35 cellular contexts compared by ENCODE assay signal in genomic region chr7:130639391-130639790, GRCh38. TPM values are rescaled to one million over a fixed set of nuclear protein-coding genes. Genes with fewer than 3 reads are reported as not detected.
"Had no signal": no experiment of that assay in that cellular context is flagged by ENCODE, and none has a peak within 500 bp of the region (broad histone marks: within the 10 kb centered on the region; RNA-seq: fewer than 3 reads in every experiment).

No MANE protein-coding gene starts in this region.

- ATAC-seq: activated CD8-positive, alpha-beta T cell treated with anti-CD3 and anti-CD28 coated beads for 36 hours; activated T-cell treated with anti-CD3 and anti-CD28 coated beads, Interleukin-2, amount 50 U/mL, for 72 hours; activated T-helper 17 cell treated with anti-CD3 and anti-CD28 coated beads, Interleukin-2, amount 50 U/mL, for 72 hours; Panc1 had no signal

- H3K4me1 ChIP-seq: SJCRH30 had no signal

- H3K27ac ChIP-seq: brain microvascular endothelial cell, SJCRH30, SK-N-MC had no signal

- H3K36me3 ChIP-seq: brain microvascular endothelial cell had no signal

- DNase-seq: activated CD4-positive, alpha-beta T cell treated with anti-CD3 and anti-CD28 coated beads, Interleukin-2, amount 10 ng/mL, durations not matched to agents 24 days and 14 days; activated CD4-positive, alpha-beta T cell treated with anti-CD3 and anti-CD28 coated beads, Interleukin-2, amount 50 U/mL, for 4 hours; activated CD8-positive, alpha-beta T cell treated with anti-CD3 and anti-CD28 coated beads for 36 hours; activated effector memory CD4-positive, alpha-beta T cell treated with anti-CD3 and anti-CD28 coated beads, Interleukin-2, amount 50 U/mL, for 16 hours; activated naive CD4-positive, alpha-beta T cell; activated naive CD4-positive, alpha-beta T cell treated with anti-CD3 and anti-CD28 coated beads, Interleukin-2, amount 50 U/mL, for 16 hours; activated naive CD8-positive, alpha-beta T cell treated with anti-CD3 and anti-CD28 coated beads for 36 hours; activated T-cell treated with anti-CD3 and anti-CD28 coated beads, Interleukin-2, amount 50 U/mL, for 1 hour; activated T-cell treated with anti-CD3 and anti-CD28 coated beads, Interleukin-2, amount 50 U/mL, for 72 hours; amniotic stem cell; aorta; brain microvascular endothelial cell; central memory CD4-positive, alpha-beta T cell; KG1; MM.1S; MV-4-11; NCI-H1092; NCI-H1417; NCI-H146; NCI-H187; NCI-H2081; NCI-H345; NCI-H524 treated with DMSO at 0.1 percent for 48 hours; SHP77; SJCRH30; T1000 had no signal

- H3K4me3 ChIP-seq: SJCRH30, SK-N-MC had no signal

- H3K27me3 ChIP-seq: brain microvascular endothelial cell, SJCRH30 had no signal

RNA-seq across cellular contexts. Expression of gene TSGA13, which starts 47.0 kb away (rescaled TPM):
- total RNA-seq: activated CD4-positive, alpha-beta T cell treated with anti-CD3 and anti-CD28 coated beads, Interleukin-2, amount 10 ng/mL, durations not matched to agents 24 days and 14 days; activated CD8-positive, alpha-beta memory T cell treated with anti-CD3 and anti-CD28 coated beads for 36 hours; activated CD8-positive, alpha-beta T cell treated with anti-CD3 and anti-CD28 coated beads for 36 hours; activated naive CD8-positive, alpha-beta T cell treated with anti-CD3 and anti-CD28 coated beads for 36 hours; activated T-cell treated with anti-CD3 and anti-CD28 coated beads, Interleukin-2, amount 50 U/mL, for 72 hours; activated T-helper 17 cell treated with anti-CD3 and anti-CD28 coated beads, Interleukin-2, amount 50 U/mL, for 72 hours; aorta; LHCN-M2; NCI-H460; RPMI7951; SJCRH30; T-helper 1 cell treated with Interleukin-12 subunit alpha and Interleukin-12 subunit beta and Interleukin-4 antibody, amounts not matched to agents 30 ng/mL and 1 ng/mL, for 36 hours; T-helper 2 cell treated with Interferon-gamma antibody and Interleukin-4, amounts not matched to agents 100 ng/mL and 5 ng/mL, for 36 hours had no signal
